Comparison of ENCODE assay signal across 8 cellular contexts in genomic region chr15:92907229-92907628, GRCh38. TPM values are rescaled to one million over a fixed set of nuclear protein-coding genes. Genes with fewer than 3 reads are reported as not detected.
DNase-seq lines count a peak whose midpoint lies in the region; ATAC-seq and TF ChIP-seq lines count a peak whose summit lies in the region.

No MANE protein-coding gene starts in this region.

- no peak overlapping the region for H3K4me3 ChIP-seq in BLaER1

- H3K27ac Mint-ChIP-seq in nephron progenitor cell: peak overlapping the region; percentile 76

- H3K4me1 Mint-ChIP-seq in nephron progenitor cell: peaks cover 83% of the 10 kb centered on the region

- H3K9ac ChIP-seq in BLaER1: peak overlapping the region; percentile 62

- H3K9me3 Mint-ChIP-seq in nephron progenitor cell: peaks cover 18% of the 10 kb centered on the region

- TF ChIP-seq CTCF in nephron progenitor cell (IDR thresholded peaks at IDR 0.05): no peak

- H3K36me3 ChIP-seq in BLaER1: peaks cover 39% of the 10 kb centered on the region

- peaks cover 5% of the 10 kb centered on the region; the same call in 1 of the 2 replicates for H3K9me3 ChIP-seq in BLaER1

- H3K36me3 Mint-ChIP-seq in nephron progenitor cell (ENCODE audit: low read depth): peaks cover 71% of the 10 kb centered on the region

- peaks cover 70% of the 10 kb centered on the region for H3K4me1 ChIP-seq in BLaER1

- H3K27me3 Mint-ChIP-seq in nephron progenitor cell (ENCODE audit: low read depth, poor library complexity): no peaks in the 10 kb centered on the region

- H3K4me3 Mint-ChIP-seq in nephron progenitor cell: peak overlapping the region; percentile 95

- H3K27me3 ChIP-seq in BLaER1: no peaks in the 10 kb centered on the region

- peak overlapping the region; percentile 85 for H3K4me2 ChIP-seq in BLaER1

- H4K20me1 ChIP-seq in BLaER1: no peaks in the 10 kb centered on the region

- no peak for ATAC-seq in GM21717 (IDR thresholded peaks at IDR 0.05; ENCODE audit: unreplicated experiment)

- peak overlapping the region; percentile 56 for H3K27ac ChIP-seq in BLaER1

- DNase-seq in NCI-H226: peak; percentile 21
- peak; percentile 38 for DNase-seq in dermis blood vessel endothelial cell
- DNase-seq in nephron progenitor cell: no peak
- DNase-seq in cerebellum (ENCODE audit: low spot score): no peak
- no peak for DNase-seq in stimulated activated naive CD4-positive, alpha-beta T cell treated with Interleukin-2 at 50 U/mL for 16 hours (lab: John Stamatoyannopoulos, UW)
- DNase-seq in LoVo (ENCODE audit: low spot score): no peak

RNA-seq across cellular contexts. Expression of gene CHD2, which starts 7.1 kb away (rescaled TPM):
- 67.0 and 67.9 TPM in 2 replicates for total RNA-seq in dermis blood vessel endothelial cell
- 198 TPM for total RNA-seq in cerebellum

Comparison
In these comparisons a context has a peak if more than half of its experiments do, and no peak if none do; other contexts are left out.
1. DNase-seq: peak in NCI-H226 (single experiment) and dermis blood vessel endothelial cell (single experiment); none in nephron progenitor cell (single experiment), cerebellum (single experiment), stimulated activated naive CD4-positive, alpha-beta T cell treated with Interleukin-2 at 50 U/mL for 16 hours (single experiment) and LoVo (single experiment).